ENCODE assay signal across 8 cellular contexts in the genomic region with DNA sequence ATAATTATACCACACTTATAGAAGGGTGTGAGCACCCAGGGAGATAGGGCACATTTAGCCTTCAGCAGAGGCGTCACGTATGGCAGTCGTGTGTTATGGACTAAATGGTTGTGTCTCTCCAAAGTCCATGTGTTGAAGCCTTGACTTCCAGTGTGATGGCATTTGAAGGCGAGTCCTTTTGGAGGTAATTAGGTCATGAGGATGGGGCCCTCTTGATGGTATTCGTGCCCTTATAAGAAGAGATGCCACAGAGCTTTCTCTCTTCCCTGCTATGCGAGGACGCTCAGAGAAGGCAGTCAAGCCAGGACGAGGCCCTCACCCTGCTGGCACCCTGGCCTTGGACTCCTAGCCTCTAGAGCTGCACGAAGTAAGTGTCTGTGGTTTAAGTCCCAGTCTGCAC.
"Had no signal": no experiment of that assay in that cellular context is flagged by ENCODE, and none has a peak within 500 bp of the region (broad histone marks: within the 10 kb centered on the region; RNA-seq: fewer than 3 reads in every experiment).

No MANE protein-coding gene starts in this region.

- H3K4me3 ChIP-seq: GM12878 had no signal

- ATAC-seq: GM12878 had no signal

- DNase-seq: GDM1, GF-D8 had no signal

- FAIRE-seq: G401.6, GM12878, GM12891, GM12892, GM18507, GM19239 had no signal
